ENCODE assay signal across 20 cellular contexts in genomic region chrY:17079887-17080286, GRCh38.
"Had no signal": no experiment of that assay in that cellular context is flagged by ENCODE, and none has a peak within 500 bp of the region (broad histone marks: within the 10 kb centered on the region; RNA-seq: fewer than 3 reads in every experiment).

No MANE protein-coding gene starts in this region.

- H3K9me3 ChIP-seq: esophagus squamous epithelium, tibial artery had no signal

- H3K9me3 Mint-ChIP-seq: nephron had no signal

- H3K4me3 Mint-ChIP-seq: activated CD8-positive, alpha-beta memory T cell treated with anti-CD3 and anti-CD28 coated beads, Interleukin-2, amount 10 ng/mL, durations not matched to agents 7 days and 5 days; activated naive CD4-positive, alpha-beta T cell treated with anti-CD3 and anti-CD28 coated beads for 36 hours; activated T-helper 1 cell treated with anti-CD3 and anti-CD28 coated beads, Interleukin-12 subunit alpha, Interleukin-12 subunit beta, Interleukin-2, Interleukin-4 antibody, amounts not matched to agents 30 ng/mL and 10 ng/mL and 1 ng/mL, durations not matched to agents 14 hours and 24 hours and 36 hours; brain; nephron had no signal

- DNase-seq: activated CD8-positive, alpha-beta memory T cell treated with anti-CD3 and anti-CD28 coated beads, Interleukin-2, amount 10 ng/mL, durations not matched to agents 7 days and 5 days; activated naive CD4-positive, alpha-beta T cell treated with anti-CD3 and anti-CD28 coated beads for 36 hours; amygdala; central memory CD4-positive, alpha-beta T cell; esophagus squamous epithelium; hippocampal formation; kidney; left lung; nucleus accumbens; posterior cingulate gyrus; retina; SW 1271; T-helper 9 cell; tibial artery had no signal

- H3K27ac Mint-ChIP-seq: activated naive CD4-positive, alpha-beta T cell treated with anti-CD3 and anti-CD28 coated beads for 36 hours; activated T-helper 1 cell treated with anti-CD3 and anti-CD28 coated beads, Interleukin-12 subunit alpha, Interleukin-12 subunit beta, Interleukin-2, Interleukin-4 antibody, amounts not matched to agents 30 ng/mL and 10 ng/mL and 1 ng/mL, durations not matched to agents 14 hours and 24 hours and 36 hours; brain; nephron; stimulated activated effector memory CD8-positive, alpha-beta T cell treated with anti-CD3 and anti-CD28 coated beads, Interleukin-12 subunit alpha, Interleukin-12 subunit beta, amount 100 ng/mL, for 72 hours had no signal

- H3K4me3 ChIP-seq: coronary artery, esophagus squamous epithelium, left lung, tibial artery had no signal

- H3K4me1 ChIP-seq: esophagus squamous epithelium, left lung, tibial artery had no signal

- H3K36me3 Mint-ChIP-seq: brain; stimulated activated effector memory CD8-positive, alpha-beta T cell treated with anti-CD3 and anti-CD28 coated beads, Interleukin-12 subunit alpha, Interleukin-12 subunit beta, amount 100 ng/mL, for 72 hours had no signal

- ATAC-seq: activated CD4-positive, CD25-positive, alpha-beta regulatory T cell treated with anti-CD3 and anti-CD28 coated beads, Interleukin-2, amount 50 U/mL, for 24 hours; activated CD8-positive, alpha-beta memory T cell treated with anti-CD3 and anti-CD28 coated beads, Interleukin-2, amount 10 ng/mL, durations not matched to agents 7 days and 5 days; left lung; stimulated activated effector memory CD8-positive, alpha-beta T cell treated with anti-CD3 and anti-CD28 coated beads, Interleukin-12 subunit alpha, Interleukin-12 subunit beta, amount 100 ng/mL, for 72 hours had no signal

- H3K27me3 ChIP-seq: esophagus squamous epithelium, left lung, tibial artery had no signal

- H3K4me1 Mint-ChIP-seq: brain, nephron had no signal

- H3K27ac ChIP-seq: coronary artery, esophagus squamous epithelium, left lung, tibial artery had no signal

- H3K36me3 ChIP-seq: esophagus squamous epithelium, left lung, tibial artery had no signal

- H3K27me3 Mint-ChIP-seq: activated CD8-positive, alpha-beta memory T cell treated with anti-CD3 and anti-CD28 coated beads, Interleukin-2, amount 10 ng/mL, durations not matched to agents 7 days and 5 days; brain had no signal
